In genomic region chr1:183636783-183637182, GRCh38 we compare ENCODE assay signal across 10 cellular contexts. TPM values are rescaled to one million over a fixed set of nuclear protein-coding genes. Genes with fewer than 3 reads are reported as not detected.
A peak's percentile ranks its signal among the peaks of the same experiment; 100 is the strongest.
DNase-seq lines count a peak whose midpoint lies in the region; ATAC-seq and TF ChIP-seq lines count a peak whose summit lies in the region.
"Had no signal": no experiment of that assay in that cellular context is flagged by ENCODE, and none has a peak within 500 bp of the region (broad histone marks: within the 10 kb centered on the region; RNA-seq: fewer than 3 reads in every experiment).

No MANE protein-coding gene starts in this region.

- H3K4me3 ChIP-seq in Panc1 (ENCODE audit: low read depth in 2 of 2, low read length in 2 of 2) (peak overlapping the region; percentile 84 to 99; a peak in 3 of 4 replicates), fibroblast of pulmonary artery (replicated peaks; ENCODE audit: low read depth, low read length) (peak overlapping the region; percentile 89)

- peak overlapping the region; percentile 98 for H3K4me3 Mint-ChIP-seq in activated T-cell treated with anti-CD3 and anti-CD28 coated beads, Interleukin-2, amount 50 U/mL, for 24 hours
- peak overlapping the region; percentile 99 for H3K4me3 Mint-ChIP-seq in stimulated activated memory B cell treated with anti-CD40 and anti-IgM and Interleukin-4, amounts not matched to agents 10 μg/mL and 1 μg/mL and 100 μg/mL, for 72 hours

- no peak overlapping the region for H3K27ac ChIP-seq in Panc1 (ENCODE audit: low read length)

- CTCF ChIA-PET in Panc1 (lab: Charles Lee), result no interaction called here

- H3K27me3 Mint-ChIP-seq in activated T-cell treated with anti-CD3 and anti-CD28 coated beads, Interleukin-2, amount 50 U/mL, for 24 hours, result no peaks in the 10 kb centered on the region
- no peaks in the 10 kb centered on the region for H3K27me3 Mint-ChIP-seq in stimulated activated memory B cell treated with anti-CD40 and anti-IgM and Interleukin-4, amounts not matched to agents 10 μg/mL and 1 μg/mL and 100 μg/mL, for 72 hours

- peaks cover 33% of the 10 kb centered on the region for H3K4me1 Mint-ChIP-seq in activated T-cell treated with anti-CD3 and anti-CD28 coated beads, Interleukin-2, amount 50 U/mL, for 24 hours (ENCODE audit: low read depth)
- H3K4me1 Mint-ChIP-seq in stimulated activated memory B cell treated with anti-CD40 and anti-IgM and Interleukin-4, amounts not matched to agents 10 μg/mL and 1 μg/mL and 100 μg/mL, for 72 hours, result peaks cover 16% of the 10 kb centered on the region

- no peaks in the 10 kb centered on the region for H3K9me3 ChIP-seq in Panc1 (ENCODE audit: control insufficient read depth, insufficient read depth, low read depth, low read length)

- peaks cover 8% of the 10 kb centered on the region for H3K36me3 ChIP-seq in Panc1 (ENCODE audit: control insufficient read depth, insufficient read depth, low read length)

- H3K27me3 ChIP-seq in Panc1 (ENCODE audit: control insufficient read depth, insufficient read depth, low read length), result 0 out of 2 replicates have a peak, but pooled peaks cover 4% of the 10 kb centered on the region

- intact Hi-C loops in Panc1 (cut with micrococcal nuclease; ENCODE audit: unreplicated experiment), result no loop called here

- TF ChIP-seq CTCF in Panc1 (IDR thresholded peaks at IDR 0.05) (no peak), fibroblast of pulmonary artery (IDR thresholded peaks at IDR 0.05; ENCODE audit: low read length, missing control alignments) (no peak), GM13976 (IDR thresholded peaks at IDR 0.05; ENCODE audit: borderline replicate concordance, control extremely low read depth, extremely low read depth, insufficient read depth, missing control alignments) (no peak)

- peak overlapping the region; percentile 100 for H3K27ac Mint-ChIP-seq in activated T-cell treated with anti-CD3 and anti-CD28 coated beads, Interleukin-2, amount 50 U/mL, for 24 hours
- H3K27ac Mint-ChIP-seq in stimulated activated memory B cell treated with anti-CD40 and anti-IgM and Interleukin-4, amounts not matched to agents 10 μg/mL and 1 μg/mL and 100 μg/mL, for 72 hours, result no peak overlapping the region

- DNase-seq in activated T-cell treated with anti-CD3 and anti-CD28 coated beads, Interleukin-2, amount 50 U/mL, for 24 hours, result no peak
- no peak for DNase-seq in activated T-cell treated with anti-CD3 and anti-CD28 coated beads, Interleukin-2, amount 50 U/mL, for 48 hours
- DNase-seq in Panc1 (ENCODE audit: low read depth, low spot score), result no peak
- no peak for DNase-seq in fibroblast of pulmonary artery (ENCODE audit: low read depth)
- DNase-seq in GF-D8 (lab: John Stamatoyannopoulos, UW), result no peak
- DNase-seq in GM13976 (ENCODE audit: low spot score), result no peak
- DNase-seq: SIG-M5 had no signal

- peaks cover 40% of the 10 kb centered on the region for H3K36me3 Mint-ChIP-seq in activated T-cell treated with anti-CD3 and anti-CD28 coated beads, Interleukin-2, amount 50 U/mL, for 24 hours (ENCODE audit: low read depth)
- H3K36me3 Mint-ChIP-seq in stimulated activated memory B cell treated with anti-CD40 and anti-IgM and Interleukin-4, amounts not matched to agents 10 μg/mL and 1 μg/mL and 100 μg/mL, for 72 hours, result no peaks in the 10 kb centered on the region

- ATAC-seq in Panc1 (no peak), GM18907 (IDR thresholded peaks at IDR 0.05; ENCODE audit: unreplicated experiment) (no peak)
- no peak for ATAC-seq in stimulated activated memory B cell treated with anti-CD40 and anti-IgM and Interleukin-4, amounts not matched to agents 10 μg/mL and 1 μg/mL and 100 μg/mL, for 72 hours

- BruUV-seq in Panc1 (replicated peaks; lab: Mats Ljungman, UMichigan), result no TSS peak

- H3K4me1 ChIP-seq in Panc1 (ENCODE audit: control insufficient read depth, insufficient read depth, low read length), result peaks cover 19% of the 10 kb centered on the region

- in situ Hi-C loops in Panc1 (cut with HindIII; ENCODE audit: low pct_unique_long_range_greater_than_20kb, low sequenced_read_pairs), result no loop called here
- in situ Hi-C loops in GM13976 (cut with MboI; ENCODE audit: low sequenced_read_pairs, unreplicated experiment), result no loop called here

- POLR2A ChIA-PET in Panc1 (lab: Charles Lee), result no interaction called here

- no peaks in the 10 kb centered on the region for H3K9me3 Mint-ChIP-seq in activated T-cell treated with anti-CD3 and anti-CD28 coated beads, Interleukin-2, amount 50 U/mL, for 24 hours
- no peaks in the 10 kb centered on the region for H3K9me3 Mint-ChIP-seq in stimulated activated memory B cell treated with anti-CD40 and anti-IgM and Interleukin-4, amounts not matched to agents 10 μg/mL and 1 μg/mL and 100 μg/mL, for 72 hours

RNA-seq across cellular contexts. Expression of gene ARPC5, which starts 1.2 kb away (rescaled TPM):
- total RNA-seq in Panc1 (2021; ENCODE audit: unreplicated experiment), result 104 TPM
- 163 TPM for polyA plus RNA-seq in Panc1 (2012; ENCODE audit: insufficient read length)

RNA-seq across cellular contexts. Expression of gene APOBEC4, which starts 16.3 kb away (rescaled TPM):
- not detected for total RNA-seq in Panc1 (2021; ENCODE audit: unreplicated experiment)
- not detected for polyA plus RNA-seq in Panc1 (2012; ENCODE audit: insufficient read length)
- total RNA-seq: posterior vena cava had no signal

RNA-seq across cellular contexts. Expression of gene NCF2, which starts 46.5 kb away (rescaled TPM):
- 0.10 TPM for total RNA-seq in Panc1 (2021; ENCODE audit: unreplicated experiment)
- polyA plus RNA-seq in Panc1 (2012; ENCODE audit: insufficient read length), result not detected
